13 cellular contexts compared by ENCODE assay signal in genomic region chr14:93017341-93017797, GRCh38.
A peak's percentile ranks its signal among the peaks of the same experiment; 100 is the strongest.
DNase-seq lines count a peak whose midpoint lies in the region; ATAC-seq and TF ChIP-seq lines count a peak whose summit lies in the region.
"Had no signal": no experiment of that assay in that cellular context is flagged by ENCODE, and none has a peak within 500 bp of the region (broad histone marks: within the 10 kb centered on the region; RNA-seq: fewer than 3 reads in every experiment).

No MANE protein-coding gene starts in this region.

- no peak for TF ChIP-seq CTCF in RWPE1 (conservative IDR thresholded peaks at IDR 0.05; ENCODE audit: low read depth)
- TF ChIP-seq CTCF in gastroesophageal sphincter (IDR thresholded peaks at IDR 0.05), result no peak

- CTCF ChIA-PET in RWPE1 (lab: Yijun Ruan, JAX), result no interaction called here

- no peak for TF ChIP-seq POLR2A in gastroesophageal sphincter (IDR thresholded peaks at IDR 0.05)

- no peak for TF ChIP-seq EP300 in gastroesophageal sphincter (IDR thresholded peaks at IDR 0.05)

- peaks cover 19 to 99% (median 69%) of the 10 kb centered on the region in 3 donors for H3K4me1 ChIP-seq in gastroesophageal sphincter
- H3K4me1 ChIP-seq in muscle layer of colon (ENCODE audit: insufficient read depth, low read length), result peaks cover 61% of the 10 kb centered on the region

- peak overlapping the region; percentile 42 for H3K27ac ChIP-seq in RWPE1
- H3K27ac ChIP-seq in gastroesophageal sphincter, result peak overlapping the region; percentile 82 to 90 (median 86)
- peak overlapping the region; percentile 73 for H3K27ac ChIP-seq in muscle layer of colon (ENCODE audit: low read depth, low read length)
- peak overlapping the region; percentile 97 for H3K27ac ChIP-seq in substantia nigra (ENCODE audit: low read depth, low read length, poor library complexity, severe bottlenecking)
- H3K27ac ChIP-seq: lower lobe of right lung had no signal

- H3K4me3 ChIP-seq in gastroesophageal sphincter (no peak overlapping the region), muscle layer of colon (ENCODE audit: low read depth in 1 of 2, low read length in 2 of 2) (no peak overlapping the region)
- H3K4me3 ChIP-seq: lower lobe of right lung had no signal

- H3K36me3 ChIP-seq in gastroesophageal sphincter, result peaks cover 0 to 5% of the 10 kb centered on the region in 2 donors
- peaks cover 11% of the 10 kb centered on the region for H3K36me3 ChIP-seq in muscle layer of colon (ENCODE audit: insufficient read depth, low read length)

- H3K9ac ChIP-seq in muscle layer of colon (ENCODE audit: low read length), result no peak overlapping the region

- DNase-seq in RWPE1 (ENCODE audit: low spot score) (no peak), substantia nigra (lab: John Stamatoyannopoulos, UW) (peak in 12 of 49 donors; percentile 26 to 92 (median 44)), NCI-H1092 (lab: John Stamatoyannopoulos, UW) (no peak), LoVo (ENCODE audit: low spot score) (no peak)
- DNase-seq: activated naive CD4-positive, alpha-beta T cell; lower lobe of right lung; NCI-H1048; NCI-H226; stimulated activated naive CD8-positive, alpha-beta T cell treated with anti-CD3 and anti-CD28 coated beads, Interleukin-15, Interleukin-2, amounts not matched to agents 100 U/mL and 50 U/mL, for 24 hours had no signal

- H3K9me3 ChIP-seq in gastroesophageal sphincter (no peaks in the 10 kb centered on the region), muscle layer of colon (ENCODE audit: low read length) (no peaks in the 10 kb centered on the region)
- H3K9me3 ChIP-seq: lower lobe of right lung had no signal

- WGBS in gastroesophageal sphincter (ENCODE audit: low coverage in 1 of 2), 2 donors, result 23 to 73% methylated on average over 4 to 8 of the region's 15 CpGs

- ATAC-seq in gastroesophageal sphincter, result peak; percentile 80
- no peak for ATAC-seq in GM21529 (IDR thresholded peaks at IDR 0.05; ENCODE audit: unreplicated experiment)
- ATAC-seq: activated CD4-positive, CD25-positive, alpha-beta regulatory T cell treated with anti-CD3 and anti-CD28 coated beads, Interleukin-2, amount 50 U/mL, for 24 hours; lower lobe of right lung; stimulated activated naive CD8-positive, alpha-beta T cell treated with anti-CD3 and anti-CD28 coated beads, Interleukin-15, Interleukin-2, amounts not matched to agents 100 U/mL and 50 U/mL, for 24 hours had no signal

- no peaks in the 10 kb centered on the region for H3K27me3 ChIP-seq in gastroesophageal sphincter
- no peaks in the 10 kb centered on the region for H3K27me3 ChIP-seq in muscle layer of colon (ENCODE audit: control insufficient read depth in 1 of 2, insufficient read depth in 2 of 2, low read length in 2 of 2)

- POLR2A ChIA-PET in RWPE1 (lab: Yijun Ruan, JAX; ENCODE audit: low non-redundant PET), result no interaction called here

Comparison
In these comparisons a context has a peak if more than half of its experiments do, and no peak if none do; other contexts are left out.
1. H3K27ac ChIP-seq: peak in every context shown above with its lines; median percentile 97 in substantia nigra; 86 in gastroesophageal sphincter; 73 in muscle layer of colon; 42 in RWPE1.